ENCODE assay signal across 8 cellular contexts in the genomic region with DNA sequence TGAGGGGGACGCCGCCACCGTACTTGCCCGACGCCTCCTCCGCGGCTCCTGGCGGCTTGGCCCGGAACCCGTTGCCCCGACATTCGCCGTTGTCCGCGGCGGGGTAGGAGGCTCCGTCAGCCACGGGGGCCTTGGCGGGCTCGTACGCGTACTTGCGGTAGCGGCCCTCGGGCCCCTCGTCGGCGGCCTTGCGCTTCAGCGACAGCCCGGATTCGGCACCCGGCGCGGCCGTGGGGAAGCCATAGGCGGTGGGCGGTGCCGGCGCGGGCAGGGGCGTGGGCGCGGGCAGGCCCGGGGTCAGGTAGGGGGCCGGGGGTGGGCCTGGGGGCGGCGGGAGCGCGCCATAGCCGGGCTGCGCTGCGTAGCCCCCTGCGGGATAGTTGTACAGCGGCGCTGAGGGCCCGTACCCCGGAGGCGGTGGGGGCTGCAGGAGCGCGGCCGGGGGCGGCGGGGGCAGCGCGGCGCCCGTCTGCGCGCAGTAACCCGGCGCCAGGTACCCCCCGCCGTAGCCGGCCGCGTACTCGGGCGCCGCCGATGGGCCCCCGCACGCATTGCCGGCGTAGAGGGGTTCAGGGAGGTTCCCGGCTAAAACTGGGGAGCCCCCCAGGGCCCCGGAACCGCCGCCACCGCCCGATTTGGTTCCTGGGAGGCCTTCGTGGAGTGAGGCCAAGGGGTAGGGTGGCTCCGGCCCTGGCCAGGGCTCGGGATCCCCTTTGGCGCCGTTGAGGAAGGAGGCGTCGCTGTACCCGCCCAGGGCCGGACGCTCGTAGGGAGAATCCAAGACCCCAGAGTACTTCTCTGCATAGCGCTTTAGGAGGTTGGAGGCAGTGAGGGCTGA. TPM values are rescaled to one million over a fixed set of nuclear protein-coding genes. Genes with fewer than 3 reads are reported as not detected.
DNase-seq lines count a peak whose midpoint lies in the region; ATAC-seq and TF ChIP-seq lines count a peak whose summit lies in the region.

No MANE protein-coding gene starts in this region.

- CTCF ChIA-PET in activated CD4-positive, alpha-beta memory T cell treated with anti-CD3 and anti-CD28 coated beads for 36 hours (lab: Charles Lee), result interaction anchor here (0.7 to 2.6 kb wide), 22 partner anchors 8 to 400 kb away, joined by 3 to 18 read pairs (median 4); a partner anchor contains a TSS

- H3K9me3 ChIP-seq in cardiac muscle cell (ENCODE audit: low read depth), result no peaks in the 10 kb centered on the region

- POLR2A ChIA-PET in activated CD4-positive, alpha-beta memory T cell treated with anti-CD3 and anti-CD28 coated beads for 36 hours (lab: Charles Lee), result interaction anchor here (0.8 to 1.6 kb wide), 4 partner anchors 8 to 149 kb away, joined by 3 to 4 read pairs (median 4); no protein-coding TSS in a partner anchor

- H3K27ac Mint-ChIP-seq in activated CD4-positive, alpha-beta memory T cell treated with anti-CD3 and anti-CD28 coated beads for 36 hours, result no peak overlapping the region

- TF ChIP-seq CTCF in cardiac muscle cell (IDR thresholded peaks at IDR 0.05; ENCODE audit: low read depth, low read length), result no peak

- H3K4me1 Mint-ChIP-seq in activated CD4-positive, alpha-beta memory T cell treated with anti-CD3 and anti-CD28 coated beads for 36 hours (ENCODE audit: low read depth), result peaks cover 16% of the 10 kb centered on the region

- intact Hi-C loops in activated CD4-positive, alpha-beta memory T cell treated with anti-CD3 and anti-CD28 coated beads for 36 hours (cut with micrococcal nuclease), result loop anchor here (2.0 to 10.0 kb wide), 4 partner anchors 229 to 427 kb away; a partner anchor contains a TSS

- H3K27me3 Mint-ChIP-seq in activated CD4-positive, alpha-beta memory T cell treated with anti-CD3 and anti-CD28 coated beads for 36 hours, result no peaks in the 10 kb centered on the region

- H3K4me3 Mint-ChIP-seq in activated CD4-positive, alpha-beta memory T cell treated with anti-CD3 and anti-CD28 coated beads for 36 hours, result peak overlapping the region; percentile 52

- no peaks in the 10 kb centered on the region for H3K4me1 ChIP-seq in cardiac muscle cell (ENCODE audit: low read depth)

- H3K36me3 Mint-ChIP-seq in activated CD4-positive, alpha-beta memory T cell treated with anti-CD3 and anti-CD28 coated beads for 36 hours, result no peaks in the 10 kb centered on the region

- H3K27ac ChIP-seq in cardiac muscle cell, result no peak overlapping the region

- H3K4me3 ChIP-seq in H7 (ENCODE audit: insufficient read depth, low read depth, low read length) (peak overlapping the region; percentile 83), cardiac muscle cell (peak overlapping the region; percentile 28)

- H3K36me3 ChIP-seq in H7 (replicated peaks; ENCODE audit: control insufficient read depth, insufficient read depth, low read length) (no peaks in the 10 kb centered on the region), cardiac muscle cell (no peaks in the 10 kb centered on the region)

- no peaks in the 10 kb centered on the region for H3K9me3 Mint-ChIP-seq in activated CD4-positive, alpha-beta memory T cell treated with anti-CD3 and anti-CD28 coated beads for 36 hours

- ATAC-seq in HG02623 (IDR thresholded peaks at IDR 0.05; ENCODE audit: unreplicated experiment) (no peak), GM18498 (IDR thresholded peaks at IDR 0.05; ENCODE audit: unreplicated experiment) (no peak), HG02938 (IDR thresholded peaks at IDR 0.05; ENCODE audit: unreplicated experiment) (no peak)

- H3K27me3 ChIP-seq in H7 (ENCODE audit: control insufficient read depth, insufficient read depth, low read length), result peaks cover 24% of the 10 kb centered on the region
- peaks cover 9% of the 10 kb centered on the region for H3K27me3 ChIP-seq in cardiac muscle cell

- peak; percentile 86 for DNase-seq in H7
- DNase-seq in activated CD4-positive, alpha-beta memory T cell treated with anti-CD3 and anti-CD28 coated beads for 36 hours, result no peak
- no peak for DNase-seq in cardiac muscle cell (ENCODE audit: low read depth in 1 of 2, low spot score in 1 of 2)
- peak; percentile 61 for DNase-seq in stimulated activated CD4-positive, alpha-beta T cell treated with anti-CD3 and anti-CD28 coated beads, Interleukin-15, amount 100 ng/mL, for 24 hours
- DNase-seq in NCI-H1436 treated with DMSO at 0.1 percent for 48 hours (lab: John Stamatoyannopoulos, UW), result no peak

RNA-seq across cellular contexts. Expression of a gene that starts 26.9 kb away (rescaled TPM):
- total RNA-seq in H7 (2014; rRNA removed; shearing (Covaris generic)), result 5.0 and 5.8 TPM in 2 replicates
- under 1 TPM; 0.29 to 0.31 TPM for total RNA-seq in activated CD4-positive, alpha-beta memory T cell treated with anti-CD3 and anti-CD28 coated beads for 36 hours
- 10.5 and 14.1 TPM in 2 replicates for total RNA-seq in cardiac muscle cell
- 3.0 and 5.0 TPM in 2 replicates for polyA plus RNA-seq in cardiac muscle cell

Comparison
In these comparisons a context has a peak if more than half of its experiments do, and no peak if none do; other contexts are left out.
1. DNase-seq: peak in H7 (single experiment) and stimulated activated CD4-positive, alpha-beta T cell treated with anti-CD3 and anti-CD28 coated beads, Interleukin-15, amount 100 ng/mL, for 24 hours (single experiment); none in activated CD4-positive, alpha-beta memory T cell treated with anti-CD3 and anti-CD28 coated beads for 36 hours (single experiment), cardiac muscle cell (0 of 2) and NCI-H1436 treated with DMSO at 0.1 percent for 48 hours (single experiment).